Comparison of ENCODE assay signal across 13 cellular contexts in genomic region chr22:23383491-23384450, GRCh38.
DNase-seq lines count a peak whose midpoint lies in the region; ATAC-seq and TF ChIP-seq lines count a peak whose summit lies in the region.
"Had no signal": no experiment of that assay in that cellular context is flagged by ENCODE, and none has a peak within 500 bp of the region (broad histone marks: within the 10 kb centered on the region; RNA-seq: fewer than 3 reads in every experiment).

No MANE protein-coding gene starts in this region.

- H3K4me1 Mint-ChIP-seq in activated CD8-positive, alpha-beta T cell treated with anti-CD3 and anti-CD28 coated beads, Interleukin-2, amount 10 ng/mL, durations not matched to agents 7 days and 5 days (ENCODE audit: low read depth) = no peaks in the 10 kb centered on the region

- POLR2A ChIA-PET in A673 (lab: Charles Lee; ENCODE audit: low non-redundant PET) = no interaction called here
- POLR2A ChIA-PET in activated CD8-positive, alpha-beta T cell treated with anti-CD3 and anti-CD28 coated beads, Interleukin-2, amount 10 ng/mL, durations not matched to agents 7 days and 5 days (lab: Charles Lee) = no interaction called here

- DNase-seq in A673 (ENCODE audit: low spot score) = peak; percentile 11
- peak; percentile 40 to 43 for DNase-seq in Kasumi-1 (lab: John Stamatoyannopoulos, UW)
- peak; percentile 88 for DNase-seq in amniotic epithelial cell (ENCODE audit: low read depth)
- DNase-seq in midbrain (lab: John Stamatoyannopoulos, UW) = peak; percentile 64
- DNase-seq in NK-92 (lab: John Stamatoyannopoulos, UW; ENCODE audit: unreplicated experiment) = no peak
- DNase-seq in coronary artery (ENCODE audit: low spot score) = no peak
- no peak for DNase-seq in activated CD8-positive, alpha-beta T cell treated with anti-CD3 and anti-CD28 coated beads, Interleukin-2, amount 10 ng/mL, durations not matched to agents 7 days and 5 days
- no peak for DNase-seq in hippocampal formation (lab: John Stamatoyannopoulos, UW)
- DNase-seq: activated gamma-delta T cell; CD4-positive, alpha-beta T cell; cortex of kidney; foreskin melanocyte had no signal

- no TSS peak for BruUV-seq in A673 (replicated peaks; lab: Mats Ljungman, UMichigan)

- no peaks in the 10 kb centered on the region for H3K27me3 ChIP-seq in A673 (replicated peaks; ENCODE audit: insufficient read depth, low read depth, low read length, poor library complexity)

- intact Hi-C loops in A673 (cut with micrococcal nuclease; ENCODE audit: unreplicated experiment) = no loop called here

- no peaks in the 10 kb centered on the region for H3K9me3 Mint-ChIP-seq in activated CD8-positive, alpha-beta T cell treated with anti-CD3 and anti-CD28 coated beads, Interleukin-2, amount 10 ng/mL, durations not matched to agents 7 days and 5 days (ENCODE audit: insufficient read depth)
- H3K9me3 Mint-ChIP-seq: CD4-positive, alpha-beta T cell; memory B cell had no signal

- no peaks in the 10 kb centered on the region for H3K36me3 Mint-ChIP-seq in activated CD8-positive, alpha-beta T cell treated with anti-CD3 and anti-CD28 coated beads, Interleukin-2, amount 10 ng/mL, durations not matched to agents 7 days and 5 days (ENCODE audit: low read depth)
- H3K36me3 Mint-ChIP-seq: memory B cell had no signal

- no peak for ATAC-seq in activated CD8-positive, alpha-beta T cell treated with anti-CD3 and anti-CD28 coated beads, Interleukin-2, amount 10 ng/mL, durations not matched to agents 7 days and 5 days

- H3K4me1 ChIP-seq in A673 (ENCODE audit: insufficient read depth, low read length, poor library complexity, severe bottlenecking) = no peaks in the 10 kb centered on the region

- no peaks in the 10 kb centered on the region for H3K9me3 ChIP-seq in A673 (ENCODE audit: low read depth, low read length, poor library complexity, severe bottlenecking)

- no peak overlapping the region for H3K27ac ChIP-seq in A673 (ENCODE audit: low read depth, low read length, poor library complexity, severe bottlenecking)
- no peak overlapping the region for H3K27ac ChIP-seq in coronary artery

- H3K4me3 ChIP-seq in A673 (ENCODE audit: low read depth, low read length, poor library complexity, severe bottlenecking) (no peak overlapping the region), coronary artery (no peak overlapping the region)

- H3K27ac Mint-ChIP-seq in activated CD8-positive, alpha-beta T cell treated with anti-CD3 and anti-CD28 coated beads, Interleukin-2, amount 10 ng/mL, durations not matched to agents 7 days and 5 days = no peak overlapping the region
- H3K27ac Mint-ChIP-seq: CD4-positive, alpha-beta T cell; memory B cell had no signal

- TF ChIP-seq CTCF in A673 (conservative IDR thresholded peaks at IDR 0.05; ENCODE audit: low read depth, low read length) = no peak
- no peak for TF ChIP-seq CTCF in coronary artery (IDR thresholded peaks at IDR 0.05)

- H3K27me3 Mint-ChIP-seq in activated CD8-positive, alpha-beta T cell treated with anti-CD3 and anti-CD28 coated beads, Interleukin-2, amount 10 ng/mL, durations not matched to agents 7 days and 5 days (ENCODE audit: low read depth) = no peaks in the 10 kb centered on the region

- CTCF ChIA-PET in A673 (lab: Charles Lee) = no interaction called here
- CTCF ChIA-PET in activated CD8-positive, alpha-beta T cell treated with anti-CD3 and anti-CD28 coated beads, Interleukin-2, amount 10 ng/mL, durations not matched to agents 7 days and 5 days (lab: Charles Lee) = interaction anchor here (1.0 kb wide), 1 partner anchor 12 kb away, joined by 3 read pairs; no protein-coding TSS in a partner anchor

- no peaks in the 10 kb centered on the region for H3K36me3 ChIP-seq in A673 (ENCODE audit: insufficient read depth, low read length, poor library complexity, severe bottlenecking)

- no peak overlapping the region for H3K4me3 Mint-ChIP-seq in activated CD8-positive, alpha-beta T cell treated with anti-CD3 and anti-CD28 coated beads, Interleukin-2, amount 10 ng/mL, durations not matched to agents 7 days and 5 days
- H3K4me3 Mint-ChIP-seq: CD4-positive, alpha-beta T cell; memory B cell had no signal

Comparison
In these comparisons a context has a peak if more than half of its experiments do, and no peak if none do; other contexts are left out.
1. DNase-seq: peak in A673 (single experiment), Kasumi-1 (2 of 2), amniotic epithelial cell (single experiment) and midbrain (single experiment); none in NK-92 (single experiment), coronary artery (single experiment), activated CD8-positive, alpha-beta T cell treated with anti-CD3 and anti-CD28 coated beads, Interleukin-2, amount 10 ng/mL, durations not matched to agents 7 days and 5 days (single experiment) and hippocampal formation (0 of 2).